ENCODE assay signal across 17 cellular contexts in the genomic region with DNA sequence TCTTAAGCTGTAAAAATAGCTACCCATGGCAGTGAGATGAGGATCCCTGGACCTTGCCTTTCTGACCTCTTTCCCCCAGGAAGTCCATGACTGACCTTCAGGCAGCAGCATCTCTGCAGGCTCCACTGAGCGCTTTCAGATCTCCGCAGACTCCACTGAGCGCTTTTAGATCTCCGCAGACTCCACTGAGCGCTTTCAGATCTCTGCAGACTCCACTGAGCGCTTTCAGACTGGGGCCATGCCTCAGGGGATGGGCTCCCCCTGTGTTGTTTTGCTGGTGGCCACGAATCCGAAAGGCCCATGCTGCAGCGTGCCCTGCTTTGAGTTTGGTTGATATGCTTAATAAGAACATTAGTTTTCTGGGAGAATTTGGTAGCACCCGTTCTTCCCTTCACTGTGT.
DNase-seq lines count a peak whose midpoint lies in the region; ATAC-seq, FAIRE-seq and TF ChIP-seq lines count a peak whose summit lies in the region.
"Had no signal": no experiment of that assay in that cellular context is flagged by ENCODE, and none has a peak within 500 bp of the region (broad histone marks: within the 10 kb centered on the region; RNA-seq: fewer than 3 reads in every experiment).

No MANE protein-coding gene starts in this region.

- no peak overlapping the region for H3K9ac ChIP-seq in keratinocyte (ENCODE audit: control insufficient read depth, extremely low read depth, insufficient read depth, low read length)

- H4K20me1 ChIP-seq in keratinocyte (ENCODE audit: control insufficient read depth, extremely low read depth, insufficient read depth, low read length) = no peaks in the 10 kb centered on the region

- peaks cover 6% of the 10 kb centered on the region for H3K4me1 Mint-ChIP-seq in activated CD4-positive, alpha-beta T cell treated with anti-CD3 and anti-CD28 coated beads, Interleukin-2, amount 10 ng/mL, durations not matched to agents 7 days and 5 days
- H3K4me1 Mint-ChIP-seq: activated B cell treated with CpG ODN at 0.5 μM for 24 hours had no signal

- H3K4me3 ChIP-seq in body of pancreas (no peak overlapping the region), keratinocyte (ENCODE audit: control insufficient read depth in 2 of 3, extremely low read depth in 1 of 3, insufficient read depth in 2 of 3, low read depth in 1 of 3, low read length in 3 of 3) (no peak overlapping the region)

- TF ChIP-seq CTCF in 22Rv1 (IDR thresholded peaks at IDR 0.05) (no peak), body of pancreas (IDR thresholded peaks at IDR 0.05) (no peak), keratinocyte (optimal IDR thresholded peaks at IDR 0.05 in 1 of 3, IDR thresholded peaks at IDR 0.05 in 1 of 3, conservative IDR thresholded peaks at IDR 0.05 in 1 of 3; ENCODE audit: extremely low read depth in 1 of 3, insufficient read depth in 2 of 3, low read length in 3 of 3) (no peak)

- no peaks in the 10 kb centered on the region for H3K9me1 ChIP-seq in keratinocyte (ENCODE audit: control insufficient read depth, extremely low read depth, insufficient read depth, low read length)

- no peak overlapping the region for H2AFZ ChIP-seq in keratinocyte (ENCODE audit: control insufficient read depth, low read length)

- H3K36me3 Mint-ChIP-seq in activated CD4-positive, alpha-beta T cell treated with anti-CD3 and anti-CD28 coated beads, Interleukin-2, amount 10 ng/mL, durations not matched to agents 7 days and 5 days (ENCODE audit: low read depth) = peaks cover 2% of the 10 kb centered on the region

- ATAC-seq in body of pancreas = no peak
- no peak for ATAC-seq in HG03460 (IDR thresholded peaks at IDR 0.05; ENCODE audit: unreplicated experiment)
- no peak for ATAC-seq in HG03095 (IDR thresholded peaks at IDR 0.05; ENCODE audit: unreplicated experiment)

- no peaks in the 10 kb centered on the region for H3K27me3 Mint-ChIP-seq in activated CD4-positive, alpha-beta T cell treated with anti-CD3 and anti-CD28 coated beads, Interleukin-2, amount 10 ng/mL, durations not matched to agents 7 days and 5 days
- H3K27me3 Mint-ChIP-seq: activated B cell treated with CpG ODN at 0.5 μM for 24 hours; activated naive CD8-positive, alpha-beta T cell; CD4-positive, CD25-positive, alpha-beta regulatory T cell had no signal

- H3K79me2 ChIP-seq in keratinocyte (ENCODE audit: control insufficient read depth, insufficient read depth, low read length) = peaks cover 79% of the 10 kb centered on the region

- peaks cover 0 to 4% of the 10 kb centered on the region in 2 donors for H3K36me3 ChIP-seq in body of pancreas (replicated peaks in 1 of 2; ENCODE audit: insufficient read depth in 1 of 2, low read depth in 2 of 2)
- peaks cover 16 to 36% of the 10 kb centered on the region in 2 experiments for H3K36me3 ChIP-seq in keratinocyte (ENCODE audit: control insufficient read depth in 2 of 2, extremely low read depth in 1 of 2, insufficient read depth in 2 of 2, low read length in 2 of 2)

- intact Hi-C loops in body of pancreas (cut with DNase I) = no loop called here

- H3K27ac ChIP-seq in 22Rv1 (peak overlapping the region; percentile 92), body of pancreas (peak overlapping the region; percentile 39 to 78 (median 78)), keratinocyte (ENCODE audit: control insufficient read depth, insufficient read depth, low read length) (peak overlapping the region; percentile 29)

- TF ChIP-seq POLR2A in body of pancreas (IDR thresholded peaks at IDR 0.05) = no peak

- H3K9me3 ChIP-seq in body of pancreas (no peaks in the 10 kb centered on the region), keratinocyte (ENCODE audit: control insufficient read depth, low read depth, low read length) (no peaks in the 10 kb centered on the region)

- POLR2A ChIA-PET in activated CD4-positive, alpha-beta T cell treated with anti-CD3 and anti-CD28 coated beads, Interleukin-2, amount 10 ng/mL, durations not matched to agents 7 days and 5 days (lab: Charles Lee) = interaction anchor here (0.7 kb wide), 2 partner anchors 113 to 394 kb away, joined by 3 to 6 read pairs; no protein-coding TSS in a partner anchor

- dilution Hi-C loops in keratinocyte (cut with MboI; ENCODE audit: extremely low pct_ligation_motif_present, low sequenced_read_pairs) = no loop called here

- H3K9me3 Mint-ChIP-seq in activated CD4-positive, alpha-beta T cell treated with anti-CD3 and anti-CD28 coated beads, Interleukin-2, amount 10 ng/mL, durations not matched to agents 7 days and 5 days = no peaks in the 10 kb centered on the region
- H3K9me3 Mint-ChIP-seq: activated B cell treated with CpG ODN at 0.5 μM for 24 hours; CD4-positive, CD25-positive, alpha-beta regulatory T cell had no signal

- CTCF ChIA-PET in activated CD4-positive, alpha-beta T cell treated with anti-CD3 and anti-CD28 coated beads, Interleukin-2, amount 10 ng/mL, durations not matched to agents 7 days and 5 days (lab: Charles Lee) = no interaction called here

- no peak for FAIRE-seq in keratinocyte (lab: Jason Lieb, UNC)

- WGBS in body of pancreas, 2 donors = 85 to 86% methylated on average over 10 of the region's 10 CpGs

- H3K4me2 ChIP-seq in keratinocyte (ENCODE audit: control insufficient read depth, extremely low read depth, insufficient read depth, low read depth, low read length) = no peak overlapping the region

- DNase-seq in body of pancreas (no peak), keratinocyte (ENCODE audit: low read depth, low spot score) (no peak), retina (peak; percentile 32)
- no peak for DNase-seq in activated CD4-positive, alpha-beta T cell treated with anti-CD3 and anti-CD28 coated beads, Interleukin-2, amount 10 ng/mL, durations not matched to agents 7 days and 5 days
- no peak for DNase-seq in activated CD4-positive, alpha-beta T cell treated with anti-CD3 and anti-CD28 coated beads, Interleukin-2, amount 50 U/mL, for 4 hours
- DNase-seq: ACHN; activated B cell treated with CpG ODN at 0.5 μM for 24 hours; activated T-cell treated with anti-CD3 and anti-CD28 coated beads, Interleukin-2, amount 50 U/mL, for 48 hours; CD4-positive, CD25-positive, alpha-beta regulatory T cell; DND-41; NCI-H1417; occipital lobe; stimulated activated CD8-positive, alpha-beta memory T cell treated with anti-CD3 and anti-CD28 coated beads, Interleukin-4, amount 100 ng/mL, for 48 hours had no signal

- H3K4me1 ChIP-seq in body of pancreas = peaks cover 96% of the 10 kb centered on the region
- H3K4me1 ChIP-seq in keratinocyte (ENCODE audit: control insufficient read depth, extremely low read depth, insufficient read depth, low read length) = peaks cover 40% of the 10 kb centered on the region

- no peaks in the 10 kb centered on the region for H3K27me3 ChIP-seq in body of pancreas
- H3K27me3 ChIP-seq in keratinocyte (ENCODE audit: control insufficient read depth, extremely low read depth, insufficient read depth, low read length) = no peaks in the 10 kb centered on the region

- no peak overlapping the region for H3K4me3 Mint-ChIP-seq in activated CD4-positive, alpha-beta T cell treated with anti-CD3 and anti-CD28 coated beads, Interleukin-2, amount 10 ng/mL, durations not matched to agents 7 days and 5 days
- H3K4me3 Mint-ChIP-seq: activated B cell treated with CpG ODN at 0.5 μM for 24 hours; activated naive CD8-positive, alpha-beta T cell; CD4-positive, CD25-positive, alpha-beta regulatory T cell had no signal

- H3K27ac Mint-ChIP-seq in activated CD4-positive, alpha-beta T cell treated with anti-CD3 and anti-CD28 coated beads, Interleukin-2, amount 10 ng/mL, durations not matched to agents 7 days and 5 days = no peak overlapping the region
- H3K27ac Mint-ChIP-seq: activated B cell treated with CpG ODN at 0.5 μM for 24 hours; activated naive CD8-positive, alpha-beta T cell had no signal

Comparison
In these comparisons a context has a peak if more than half of its experiments do, and no peak if none do; other contexts are left out.
1. H3K27ac ChIP-seq: peak in every context shown above with its lines; median percentile 92 in 22Rv1; 78 in body of pancreas; 29 in keratinocyte.